Comparison of ENCODE assay signal across 3 cellular contexts in genomic region chr10:49784631-49785030, GRCh38.
TF ChIP-seq lines count a peak whose summit lies in the region.

No MANE protein-coding gene starts in this region.

TF ChIP-seq in SK-N-SH, 30 proteins besides CTCF, POLR2A, EP300 and RAD21:
- TF ChIP-seq GATA2 (CRISPR knock-in tag; IDR thresholded peaks at IDR 0.05) (peak; percentile 28; the same call in 1 of the 2 replicates), FOXM1 (IDR thresholded peaks at IDR 0.05; ENCODE audit: low read depth) (no peak)
TF ChIP-seq in SK-N-SH: peak in this region for 1.

TF ChIP-seq in SK-N-SH treated with all-trans-retinoic acid at 6 μM for 48 hours, 23 proteins besides CTCF, POLR2A, EP300 and RAD21:
- TF ChIP-seq, protein P1, sequence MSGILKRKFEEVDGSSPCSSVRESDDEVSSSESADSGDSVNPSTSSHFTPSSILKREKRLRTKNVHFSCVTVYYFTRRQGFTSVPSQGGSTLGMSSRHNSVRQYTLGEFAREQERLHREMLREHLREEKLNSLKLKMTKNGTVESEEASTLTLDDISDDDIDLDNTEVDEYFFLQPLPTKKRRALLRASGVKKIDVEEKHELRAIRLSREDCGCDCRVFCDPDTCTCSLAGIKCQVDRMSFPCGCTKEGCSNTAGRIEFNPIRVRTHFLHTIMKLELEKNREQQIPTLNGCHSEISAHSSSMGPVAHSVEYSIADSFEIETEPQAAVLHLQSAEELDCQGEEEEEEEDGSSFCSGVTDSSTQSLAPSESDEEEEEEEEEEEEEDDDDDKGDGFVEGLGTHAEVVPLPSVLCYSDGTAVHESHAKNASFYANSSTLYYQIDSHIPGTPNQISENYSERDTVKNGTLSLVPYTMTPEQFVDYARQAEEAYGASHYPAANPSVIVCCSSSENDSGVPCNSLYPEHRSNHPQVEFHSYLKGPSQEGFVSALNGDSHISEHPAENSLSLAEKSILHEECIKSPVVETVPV (CRISPR knock-in tag; IDR thresholded peaks at IDR 0.05) = no peak
- TF ChIP-seq PPARA (CRISPR knock-in tag; IDR thresholded peaks at IDR 0.05; ENCODE audit: borderline replicate concordance) (no peak), ISL1 (CRISPR knock-in tag; IDR thresholded peaks at IDR 0.05) (no peak), GLIS3 (CRISPR knock-in tag; IDR thresholded peaks at IDR 0.05) (no peak), ZC3H10 (CRISPR knock-in tag; IDR thresholded peaks at IDR 0.05) (no peak), ZNF565 (CRISPR knock-in tag; conservative IDR thresholded peaks at IDR 0.05; ENCODE audit: low read depth) (no peak), RARB (CRISPR knock-in tag; IDR thresholded peaks at IDR 0.05) (no peak), CSDC2 (CRISPR knock-in tag; IDR thresholded peaks at IDR 0.05) (no peak), TSHZ2 (CRISPR knock-in tag; IDR thresholded peaks at IDR 0.05) (no peak), TCF4 (CRISPR knock-in tag; IDR thresholded peaks at IDR 0.05; ENCODE audit: borderline replicate concordance) (no peak), TOX (CRISPR knock-in tag; IDR thresholded peaks at IDR 0.05; ENCODE audit: borderline replicate concordance) (no peak), ZFP3 (CRISPR knock-in tag; IDR thresholded peaks at IDR 0.05) (no peak), ZNF70 (CRISPR knock-in tag; IDR thresholded peaks at IDR 0.05) (no peak), ZNF8 (CRISPR knock-in tag; IDR thresholded peaks at IDR 0.05) (no peak), PATZ1 (CRISPR knock-in tag; IDR thresholded peaks at IDR 0.05; ENCODE audit: borderline replicate concordance) (no peak)
- TF ChIP-seq, protein P2, sequence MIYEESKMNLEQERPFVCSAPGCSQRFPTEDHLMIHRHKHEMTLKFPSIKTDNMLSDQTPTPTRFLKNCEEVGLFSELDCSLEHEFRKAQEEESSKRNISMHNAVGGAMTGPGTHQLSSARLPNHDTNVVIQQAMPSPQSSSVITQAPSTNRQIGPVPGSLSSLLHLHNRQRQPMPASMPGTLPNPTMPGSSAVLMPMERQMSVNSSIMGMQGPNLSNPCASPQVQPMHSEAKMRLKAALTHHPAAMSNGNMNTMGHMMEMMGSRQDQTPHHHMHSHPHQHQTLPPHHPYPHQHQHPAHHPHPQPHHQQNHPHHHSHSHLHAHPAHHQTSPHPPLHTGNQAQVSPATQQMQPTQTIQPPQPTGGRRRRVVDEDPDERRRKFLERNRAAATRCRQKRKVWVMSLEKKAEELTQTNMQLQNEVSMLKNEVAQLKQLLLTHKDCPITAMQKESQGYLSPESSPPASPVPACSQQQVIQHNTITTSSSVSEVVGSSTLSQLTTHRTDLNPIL (CRISPR knock-in tag; IDR thresholded peaks at IDR 0.05; ENCODE audit: low read depth) = no peak
TF ChIP-seq in SK-N-SH treated with all-trans-retinoic acid at 6 μM for 48 hours: peak in this region for 0.

TF ChIP-seq in H1, 55 proteins besides CTCF, POLR2A, EP300 and RAD21:
- no peak for TF ChIP-seq TBP (IDR thresholded peaks at IDR 0.05; ENCODE audit: low read depth, low read length)
- TF ChIP-seq E2F6 (IDR thresholded peaks at IDR 0.05) = no peak
- no peak for TF ChIP-seq CBX5 (IDR thresholded peaks at IDR 0.05; ENCODE audit: low read depth, low read length)
- no peak for TF ChIP-seq PHF8 (conservative IDR thresholded peaks at IDR 0.05; ENCODE audit: low read depth, low read length)
- TF ChIP-seq SIX5 (IDR thresholded peaks at IDR 0.05; ENCODE audit: low read depth, low read length) = no peak
- TF ChIP-seq TAF7 (optimal IDR thresholded peaks at IDR 0.05; ENCODE audit: borderline replicate concordance, low read depth, low read length) = no peak
- TF ChIP-seq CTBP2 (IDR thresholded peaks at IDR 0.05; ENCODE audit: borderline replicate concordance, insufficient read depth, insufficient read length, low read length) = no peak
- TF ChIP-seq MAFK (IDR thresholded peaks at IDR 0.05; ENCODE audit: low read depth, low read length) = no peak
- TF ChIP-seq CHD2 (IDR thresholded peaks at IDR 0.05; ENCODE audit: low read length) = no peak
- TF ChIP-seq ATF2 (IDR thresholded peaks at IDR 0.05; ENCODE audit: low read length) = no peak
- TF ChIP-seq SIRT6 (IDR thresholded peaks at IDR 0.05; ENCODE audit: low read length) = no peak
- no peak for TF ChIP-seq TEAD4 (IDR thresholded peaks at IDR 0.05; ENCODE audit: low read depth, low read length)
- TF ChIP-seq ASH2L (IDR thresholded peaks at IDR 0.05; ENCODE audit: low read length) = no peak
- no peak for TF ChIP-seq POLR2AphosphoS5 (IDR thresholded peaks at IDR 0.05; ENCODE audit: low read depth, low read length)
- no peak for TF ChIP-seq JUND (IDR thresholded peaks at IDR 0.05; ENCODE audit: low read length)
- no peak for TF ChIP-seq SIN3A (conservative IDR thresholded peaks at IDR 0.05 in 1 of 2, IDR thresholded peaks at IDR 0.05 in 1 of 2; ENCODE audit: low read depth in 1 of 2, low read length in 2 of 2)
- TF ChIP-seq RBBP5 (IDR thresholded peaks at IDR 0.05; ENCODE audit: borderline replicate concordance, low read depth, low read length) = no peak
- TF ChIP-seq HDAC2 (IDR thresholded peaks at IDR 0.05; ENCODE audit: borderline replicate concordance in 1 of 2, low read depth in 2 of 2, low read length in 2 of 2) = no peak
